Comparison of ENCODE assay signal across 20 cellular contexts in genomic region chr12:68589194-68589593, GRCh38. TPM values are rescaled to one million over a fixed set of nuclear protein-coding genes. Genes with fewer than 3 reads are reported as not detected.
A peak's percentile ranks its signal among the peaks of the same experiment; 100 is the strongest.
DNase-seq lines count a peak whose midpoint lies in the region; ATAC-seq and TF ChIP-seq lines count a peak whose summit lies in the region.
"Had no signal": no experiment of that assay in that cellular context is flagged by ENCODE, and none has a peak within 500 bp of the region (broad histone marks: within the 10 kb centered on the region; RNA-seq: fewer than 3 reads in every experiment).

No MANE protein-coding gene starts in this region.

- WGBS in ovary, 3 donors: 88 to 90% (median 88%) methylated on average over 3 of the region's 3 CpGs

- ATAC-seq in activated naive CD8-positive, alpha-beta T cell treated with anti-CD3 and anti-CD28 coated beads, Interleukin-2, amount 10 ng/mL, durations not matched to agents 7 days and 5 days (ENCODE audit: low read depth): no peak
- ATAC-seq in activated CD8-positive, alpha-beta T cell treated with anti-CD3 and anti-CD28 coated beads for 36 hours: no peak
- ATAC-seq in HG02610 (IDR thresholded peaks at IDR 0.05; ENCODE audit: unreplicated experiment): no peak
- ATAC-seq: GM23338, Right ventricle myocardium inferior had no signal

- no peaks in the 10 kb centered on the region for H3K27me3 Mint-ChIP-seq in activated CD4-positive, alpha-beta T cell treated with anti-CD3 and anti-CD28 coated beads, Interleukin-2, amount 10 ng/mL, durations not matched to agents 24 days and 14 days
- no peaks in the 10 kb centered on the region for H3K27me3 Mint-ChIP-seq in activated naive CD8-positive, alpha-beta T cell treated with anti-CD3 and anti-CD28 coated beads, Interleukin-2, amount 10 ng/mL, durations not matched to agents 7 days and 5 days
- no peaks in the 10 kb centered on the region for H3K27me3 Mint-ChIP-seq in activated naive CD8-positive, alpha-beta T cell treated with anti-CD3 and anti-CD28 coated beads for 36 hours
- no peaks in the 10 kb centered on the region for H3K27me3 Mint-ChIP-seq in activated CD8-positive, alpha-beta T cell treated with anti-CD3 and anti-CD28 coated beads for 36 hours

- intact Hi-C loops in activated CD4-positive, alpha-beta T cell treated with anti-CD3 and anti-CD28 coated beads, Interleukin-2, amount 10 ng/mL, durations not matched to agents 24 days and 14 days (cut with micrococcal nuclease): loop anchor here (5.0 kb wide), 1 partner anchor 107 kb away; no protein-coding TSS in a partner anchor
- intact Hi-C loops in activated CD8-positive, alpha-beta T cell treated with anti-CD3 and anti-CD28 coated beads for 36 hours (cut with micrococcal nuclease): no loop called here
- intact Hi-C loops in ovary (cut with DNase I): no loop called here

- TF ChIP-seq EP300 in ovary (IDR thresholded peaks at IDR 0.05): no peak

- POLR2A ChIA-PET in activated naive CD8-positive, alpha-beta T cell treated with anti-CD3 and anti-CD28 coated beads, Interleukin-2, amount 10 ng/mL, durations not matched to agents 7 days and 5 days (lab: Charles Lee): interaction anchor here (1.3 to 1.5 kb wide), 2 partner anchors 21 to 24 kb away, joined by 3 to 5 read pairs; partner anchors contain the start of gene RAP1B
- POLR2A ChIA-PET in activated CD8-positive, alpha-beta T cell treated with anti-CD3 and anti-CD28 coated beads for 36 hours (lab: Charles Lee): interaction anchor here (1.0 to 1.6 kb wide), 4 partner anchors 13 to 52 kb away, joined by 3 to 5 read pairs (median 3); no protein-coding TSS in a partner anchor

- no peaks in the 10 kb centered on the region for H3K4me1 ChIP-seq in ovary (ENCODE audit: insufficient read depth)

- no peaks in the 10 kb centered on the region for H3K27me3 ChIP-seq in ovary

- in situ Hi-C loops in KBM-7 (cut with MboI; ENCODE audit: low pct_unique_long_range_greater_than_20kb, low sequenced_read_pairs): no loop called here

- no peak overlapping the region for H3K27ac ChIP-seq in ovary
- H3K27ac ChIP-seq: 22Rv1 had no signal

- H3K4me1 Mint-ChIP-seq in activated CD4-positive, alpha-beta T cell treated with anti-CD3 and anti-CD28 coated beads, Interleukin-2, amount 10 ng/mL, durations not matched to agents 24 days and 14 days: peaks cover 36% of the 10 kb centered on the region
- peaks cover 38% of the 10 kb centered on the region for H3K4me1 Mint-ChIP-seq in activated naive CD8-positive, alpha-beta T cell treated with anti-CD3 and anti-CD28 coated beads, Interleukin-2, amount 10 ng/mL, durations not matched to agents 7 days and 5 days
- peaks cover 43% of the 10 kb centered on the region for H3K4me1 Mint-ChIP-seq in activated naive CD8-positive, alpha-beta T cell treated with anti-CD3 and anti-CD28 coated beads for 36 hours
- H3K4me1 Mint-ChIP-seq in activated CD8-positive, alpha-beta T cell treated with anti-CD3 and anti-CD28 coated beads for 36 hours (ENCODE audit: low read depth): peaks cover 51% of the 10 kb centered on the region

- H3K36me3 ChIP-seq in ovary: no peaks in the 10 kb centered on the region

- CTCF ChIA-PET in activated CD8-positive, alpha-beta T cell treated with anti-CD3 and anti-CD28 coated beads for 36 hours (lab: Charles Lee): no interaction called here

- H3K4me3 ChIP-seq in ovary: no peak overlapping the region
- H3K4me3 ChIP-seq: GM23338 had no signal

- H3K36me3 Mint-ChIP-seq in activated CD4-positive, alpha-beta T cell treated with anti-CD3 and anti-CD28 coated beads, Interleukin-2, amount 10 ng/mL, durations not matched to agents 24 days and 14 days (ENCODE audit: low read depth): peaks cover 21% of the 10 kb centered on the region
- peaks cover 23% of the 10 kb centered on the region for H3K36me3 Mint-ChIP-seq in activated naive CD8-positive, alpha-beta T cell treated with anti-CD3 and anti-CD28 coated beads, Interleukin-2, amount 10 ng/mL, durations not matched to agents 7 days and 5 days
- peaks cover 17% of the 10 kb centered on the region for H3K36me3 Mint-ChIP-seq in activated naive CD8-positive, alpha-beta T cell treated with anti-CD3 and anti-CD28 coated beads for 36 hours
- H3K36me3 Mint-ChIP-seq in activated CD8-positive, alpha-beta T cell treated with anti-CD3 and anti-CD28 coated beads for 36 hours (ENCODE audit: low read depth): peaks cover 18% of the 10 kb centered on the region

- peak overlapping the region; percentile 12 for H3K27ac Mint-ChIP-seq in activated CD4-positive, alpha-beta T cell treated with anti-CD3 and anti-CD28 coated beads, Interleukin-2, amount 10 ng/mL, durations not matched to agents 24 days and 14 days
- H3K27ac Mint-ChIP-seq in activated naive CD8-positive, alpha-beta T cell treated with anti-CD3 and anti-CD28 coated beads, Interleukin-2, amount 10 ng/mL, durations not matched to agents 7 days and 5 days: peak overlapping the region; percentile 8
- H3K27ac Mint-ChIP-seq in activated naive CD8-positive, alpha-beta T cell treated with anti-CD3 and anti-CD28 coated beads for 36 hours: no peak overlapping the region
- H3K27ac Mint-ChIP-seq in activated CD8-positive, alpha-beta T cell treated with anti-CD3 and anti-CD28 coated beads for 36 hours: peak overlapping the region; percentile 68
- H3K27ac Mint-ChIP-seq: GM23338 had no signal

- DNase-seq in activated CD4-positive, alpha-beta T cell treated with anti-CD3 and anti-CD28 coated beads, Interleukin-2, amount 10 ng/mL, durations not matched to agents 24 days and 14 days: no peak
- DNase-seq in activated CD4-positive, alpha-beta T cell treated with anti-CD3 and anti-CD28 coated beads for 4 hours: no peak
- no peak for DNase-seq in activated naive CD8-positive, alpha-beta T cell treated with anti-CD3 and anti-CD28 coated beads, Interleukin-2, amount 10 ng/mL, durations not matched to agents 7 days and 5 days
- DNase-seq in activated naive CD8-positive, alpha-beta T cell treated with anti-CD3 and anti-CD28 coated beads for 36 hours: no peak
- DNase-seq in activated CD8-positive, alpha-beta T cell treated with anti-CD3 and anti-CD28 coated beads for 36 hours: no peak
- no peak for DNase-seq in KBM-7
- DNase-seq in ovary: no peak
- DNase-seq: AML-193; HCEC 1CT; IMR-90; NCI-H1092 treated with DMSO at 0.1 percent for 48 hours; NCI-H146; NCI-H2081 treated with DMSO at 0.1 percent for 48 hours; NCI-H510A; NCI-H748 treated with DMSO at 0.1 percent for 48 hours; NK-92 treated with Interleukin-12 subunit alpha and Interleukin-12 subunit beta, amount 100 ng/mL, for 24 hours had no signal

- H3K9me3 ChIP-seq in ovary: peaks cover 0 to 7% of the 10 kb centered on the region in 2 donors

- TF ChIP-seq POLR2A in ovary (IDR thresholded peaks at IDR 0.05): no peak

- TF ChIP-seq CTCF in activated CD8-positive, alpha-beta T cell treated with anti-CD3 and anti-CD28 coated beads for 36 hours (IDR thresholded peaks at IDR 0.05): no peak
- no peak for TF ChIP-seq CTCF in ovary (IDR thresholded peaks at IDR 0.05)

- peaks cover 16% of the 10 kb centered on the region for H3K9me3 Mint-ChIP-seq in activated CD4-positive, alpha-beta T cell treated with anti-CD3 and anti-CD28 coated beads, Interleukin-2, amount 10 ng/mL, durations not matched to agents 24 days and 14 days
- H3K9me3 Mint-ChIP-seq in activated naive CD8-positive, alpha-beta T cell treated with anti-CD3 and anti-CD28 coated beads, Interleukin-2, amount 10 ng/mL, durations not matched to agents 7 days and 5 days: peaks cover 17% of the 10 kb centered on the region
- peaks cover 15% of the 10 kb centered on the region for H3K9me3 Mint-ChIP-seq in activated naive CD8-positive, alpha-beta T cell treated with anti-CD3 and anti-CD28 coated beads for 36 hours
- H3K9me3 Mint-ChIP-seq in activated CD8-positive, alpha-beta T cell treated with anti-CD3 and anti-CD28 coated beads for 36 hours: peaks cover 19% of the 10 kb centered on the region

- no peak overlapping the region for H3K4me3 Mint-ChIP-seq in activated CD4-positive, alpha-beta T cell treated with anti-CD3 and anti-CD28 coated beads, Interleukin-2, amount 10 ng/mL, durations not matched to agents 24 days and 14 days
- no peak overlapping the region for H3K4me3 Mint-ChIP-seq in activated naive CD8-positive, alpha-beta T cell treated with anti-CD3 and anti-CD28 coated beads, Interleukin-2, amount 10 ng/mL, durations not matched to agents 7 days and 5 days
- H3K4me3 Mint-ChIP-seq in activated naive CD8-positive, alpha-beta T cell treated with anti-CD3 and anti-CD28 coated beads for 36 hours: no peak overlapping the region
- no peak overlapping the region for H3K4me3 Mint-ChIP-seq in activated CD8-positive, alpha-beta T cell treated with anti-CD3 and anti-CD28 coated beads for 36 hours
- H3K4me3 Mint-ChIP-seq: GM23338 had no signal

RNA-seq across cellular contexts. Expression of gene RAP1B, which starts 21.5 kb away (rescaled TPM):
- total RNA-seq in activated CD4-positive, alpha-beta T cell treated with anti-CD3 and anti-CD28 coated beads, Interleukin-2, amount 10 ng/mL, durations not matched to agents 24 days and 14 days: 207 and 209 TPM in 2 replicates
- total RNA-seq in activated naive CD8-positive, alpha-beta T cell treated with anti-CD3 and anti-CD28 coated beads, Interleukin-2, amount 10 ng/mL, durations not matched to agents 7 days and 5 days: 100 to 1,000 TPM; 233 to 257 TPM
- total RNA-seq in activated naive CD8-positive, alpha-beta T cell treated with anti-CD3 and anti-CD28 coated beads for 36 hours: 100 to 1,000 TPM; 239 to 245 TPM
- 100 to 1,000 TPM; 187 to 192 TPM for total RNA-seq in activated CD8-positive, alpha-beta T cell treated with anti-CD3 and anti-CD28 coated beads for 36 hours
- total RNA-seq in ovary: 100 to 1,000 TPM in 4 of 7 donors, 10 to 100 TPM in 3; 81.9 to 146 (median 107) TPM
- 100 to 1,000 TPM in 1 of 2 donors, 10 to 100 TPM in 1; 81.8 to 195 TPM for polyA plus RNA-seq in ovary
